ENCODE assay signal across 1 cellular context in the genomic region with DNA sequence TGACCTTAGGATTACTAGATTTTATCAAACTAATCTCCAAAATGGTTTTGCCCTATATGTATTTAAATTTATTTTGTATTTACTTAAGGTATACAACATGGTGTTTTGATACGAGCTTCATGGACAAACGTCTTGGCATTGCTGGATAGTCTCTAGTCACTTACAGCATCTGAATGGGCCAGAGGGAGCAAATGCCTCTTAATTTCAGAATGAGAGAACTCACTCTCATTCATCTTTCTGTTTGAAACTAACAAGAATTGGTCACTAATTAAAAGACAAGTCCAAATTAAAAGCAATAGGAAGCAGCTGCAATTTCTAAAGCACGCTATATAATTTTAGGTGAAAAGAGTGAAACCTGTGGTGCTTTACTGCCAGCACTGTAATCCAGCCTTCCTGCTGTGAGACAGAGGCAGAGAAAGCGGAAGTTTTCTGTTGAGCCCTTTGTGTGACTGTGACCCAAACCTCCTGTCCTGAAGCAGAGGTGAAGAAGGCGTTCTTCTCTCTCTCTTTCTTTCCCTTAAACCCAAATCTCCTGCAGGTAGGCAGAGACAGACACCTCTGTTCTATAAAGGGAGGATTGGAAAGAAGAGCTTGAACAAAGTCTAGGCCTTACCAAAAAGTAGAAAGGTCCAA.
TF ChIP-seq lines count a peak whose summit lies in the region.

No MANE protein-coding gene starts in this region.

TF ChIP-seq in GM12878, 131 proteins besides CTCF, POLR2A, EP300 and RAD21 (continued from another document):
- TF ChIP-seq, protein P1, sequence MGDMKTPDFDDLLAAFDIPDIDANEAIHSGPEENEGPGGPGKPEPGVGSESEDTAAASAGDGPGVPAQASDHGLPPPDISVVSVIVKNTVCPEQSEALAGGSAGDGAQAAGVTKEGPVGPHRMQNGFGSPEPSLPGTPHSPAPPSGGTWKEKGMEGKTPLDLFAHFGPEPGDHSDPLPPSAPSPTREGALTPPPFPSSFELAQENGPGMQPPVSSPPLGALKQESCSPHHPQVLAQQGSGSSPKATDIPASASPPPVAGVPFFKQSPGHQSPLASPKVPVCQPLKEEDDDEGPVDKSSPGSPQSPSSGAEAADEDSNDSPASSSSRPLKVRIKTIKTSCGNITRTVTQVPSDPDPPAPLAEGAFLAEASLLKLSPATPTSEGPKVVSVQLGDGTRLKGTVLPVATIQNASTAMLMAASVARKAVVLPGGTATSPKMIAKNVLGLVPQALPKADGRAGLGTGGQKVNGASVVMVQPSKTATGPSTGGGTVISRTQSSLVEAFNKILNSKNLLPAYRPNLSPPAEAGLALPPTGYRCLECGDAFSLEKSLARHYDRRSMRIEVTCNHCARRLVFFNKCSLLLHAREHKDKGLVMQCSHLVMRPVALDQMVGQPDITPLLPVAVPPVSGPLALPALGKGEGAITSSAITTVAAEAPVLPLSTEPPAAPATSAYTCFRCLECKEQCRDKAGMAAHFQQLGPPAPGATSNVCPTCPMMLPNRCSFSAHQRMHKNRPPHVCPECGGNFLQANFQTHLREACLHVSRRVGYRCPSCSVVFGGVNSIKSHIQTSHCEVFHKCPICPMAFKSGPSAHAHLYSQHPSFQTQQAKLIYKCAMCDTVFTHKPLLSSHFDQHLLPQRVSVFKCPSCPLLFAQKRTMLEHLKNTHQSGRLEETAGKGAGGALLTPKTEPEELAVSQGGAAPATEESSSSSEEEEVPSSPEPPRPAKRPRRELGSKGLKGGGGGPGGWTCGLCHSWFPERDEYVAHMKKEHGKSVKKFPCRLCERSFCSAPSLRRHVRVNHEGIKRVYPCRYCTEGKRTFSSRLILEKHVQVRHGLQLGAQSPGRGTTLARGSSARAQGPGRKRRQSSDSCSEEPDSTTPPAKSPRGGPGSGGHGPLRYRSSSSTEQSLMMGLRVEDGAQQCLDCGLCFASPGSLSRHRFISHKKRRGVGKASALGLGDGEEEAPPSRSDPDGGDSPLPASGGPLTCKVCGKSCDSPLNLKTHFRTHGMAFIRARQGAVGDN (IDR thresholded peaks at IDR 0.05), result no peak
- TF ChIP-seq JUND (IDR thresholded peaks at IDR 0.05; ENCODE audit: low read depth, low read length), result no peak
- TF ChIP-seq, protein P2, sequence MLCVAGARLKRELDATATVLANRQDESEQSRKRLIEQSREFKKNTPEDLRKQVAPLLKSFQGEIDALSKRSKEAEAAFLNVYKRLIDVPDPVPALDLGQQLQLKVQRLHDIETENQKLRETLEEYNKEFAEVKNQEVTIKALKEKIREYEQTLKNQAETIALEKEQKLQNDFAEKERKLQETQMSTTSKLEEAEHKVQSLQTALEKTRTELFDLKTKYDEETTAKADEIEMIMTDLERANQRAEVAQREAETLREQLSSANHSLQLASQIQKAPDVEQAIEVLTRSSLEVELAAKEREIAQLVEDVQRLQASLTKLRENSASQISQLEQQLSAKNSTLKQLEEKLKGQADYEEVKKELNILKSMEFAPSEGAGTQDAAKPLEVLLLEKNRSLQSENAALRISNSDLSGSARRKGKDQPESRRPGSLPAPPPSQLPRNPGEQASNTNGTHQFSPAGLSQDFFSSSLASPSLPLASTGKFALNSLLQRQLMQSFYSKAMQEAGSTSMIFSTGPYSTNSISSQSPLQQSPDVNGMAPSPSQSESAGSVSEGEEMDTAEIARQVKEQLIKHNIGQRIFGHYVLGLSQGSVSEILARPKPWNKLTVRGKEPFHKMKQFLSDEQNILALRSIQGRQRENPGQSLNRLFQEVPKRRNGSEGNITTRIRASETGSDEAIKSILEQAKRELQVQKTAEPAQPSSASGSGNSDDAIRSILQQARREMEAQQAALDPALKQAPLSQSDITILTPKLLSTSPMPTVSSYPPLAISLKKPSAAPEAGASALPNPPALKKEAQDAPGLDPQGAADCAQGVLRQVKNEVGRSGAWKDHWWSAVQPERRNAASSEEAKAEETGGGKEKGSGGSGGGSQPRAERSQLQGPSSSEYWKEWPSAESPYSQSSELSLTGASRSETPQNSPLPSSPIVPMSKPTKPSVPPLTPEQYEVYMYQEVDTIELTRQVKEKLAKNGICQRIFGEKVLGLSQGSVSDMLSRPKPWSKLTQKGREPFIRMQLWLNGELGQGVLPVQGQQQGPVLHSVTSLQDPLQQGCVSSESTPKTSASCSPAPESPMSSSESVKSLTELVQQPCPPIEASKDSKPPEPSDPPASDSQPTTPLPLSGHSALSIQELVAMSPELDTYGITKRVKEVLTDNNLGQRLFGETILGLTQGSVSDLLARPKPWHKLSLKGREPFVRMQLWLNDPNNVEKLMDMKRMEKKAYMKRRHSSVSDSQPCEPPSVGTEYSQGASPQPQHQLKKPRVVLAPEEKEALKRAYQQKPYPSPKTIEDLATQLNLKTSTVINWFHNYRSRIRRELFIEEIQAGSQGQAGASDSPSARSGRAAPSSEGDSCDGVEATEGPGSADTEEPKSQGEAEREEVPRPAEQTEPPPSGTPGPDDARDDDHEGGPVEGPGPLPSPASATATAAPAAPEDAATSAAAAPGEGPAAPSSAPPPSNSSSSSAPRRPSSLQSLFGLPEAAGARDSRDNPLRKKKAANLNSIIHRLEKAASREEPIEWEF (IDR thresholded peaks at IDR 0.05; ENCODE audit: insufficient replicate concordance, low read depth, low read length), result no peak
- no peak for TF ChIP-seq DPF2 (IDR thresholded peaks at IDR 0.05)
- no peak for TF ChIP-seq ZNF274 (IDR thresholded peaks at IDR 0.05; ENCODE audit: insufficient read depth, insufficient read length)
- no peak for TF ChIP-seq IKZF2 (IDR thresholded peaks at IDR 0.05)
- TF ChIP-seq, protein P3, sequence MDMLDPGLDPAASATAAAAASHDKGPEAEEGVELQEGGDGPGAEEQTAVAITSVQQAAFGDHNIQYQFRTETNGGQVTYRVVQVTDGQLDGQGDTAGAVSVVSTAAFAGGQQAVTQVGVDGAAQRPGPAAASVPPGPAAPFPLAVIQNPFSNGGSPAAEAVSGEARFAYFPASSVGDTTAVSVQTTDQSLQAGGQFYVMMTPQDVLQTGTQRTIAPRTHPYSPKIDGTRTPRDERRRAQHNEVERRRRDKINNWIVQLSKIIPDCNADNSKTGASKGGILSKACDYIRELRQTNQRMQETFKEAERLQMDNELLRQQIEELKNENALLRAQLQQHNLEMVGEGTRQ (IDR thresholded peaks at IDR 0.05; ENCODE audit: borderline replicate concordance, low read depth, low read length), result no peak
- TF ChIP-seq FOXK2 (IDR thresholded peaks at IDR 0.05), result no peak
- TF ChIP-seq RCOR1 (conservative IDR thresholded peaks at IDR 0.05; ENCODE audit: low read depth, low read length), result no peak
- no peak for TF ChIP-seq RAD51 (IDR thresholded peaks at IDR 0.05)
- no peak for TF ChIP-seq PKNOX1 (IDR thresholded peaks at IDR 0.05)
- no peak for TF ChIP-seq E4F1 (IDR thresholded peaks at IDR 0.05; ENCODE audit: borderline replicate concordance, partially characterized antibody)
- no peak for TF ChIP-seq BACH1 (IDR thresholded peaks at IDR 0.05; ENCODE audit: borderline replicate concordance)
- no peak for TF ChIP-seq BMI1 (IDR thresholded peaks at IDR 0.05; ENCODE audit: borderline replicate concordance)
- TF ChIP-seq RFX5 (IDR thresholded peaks at IDR 0.05; ENCODE audit: low read depth, low read length), result no peak
- no peak for TF ChIP-seq ZNF217 (IDR thresholded peaks at IDR 0.05)
- no peak for TF ChIP-seq MTA2 (IDR thresholded peaks at IDR 0.05; ENCODE audit: low read depth)
